Comparison of ENCODE assay signal across 1 cellular context in the genomic region with DNA sequence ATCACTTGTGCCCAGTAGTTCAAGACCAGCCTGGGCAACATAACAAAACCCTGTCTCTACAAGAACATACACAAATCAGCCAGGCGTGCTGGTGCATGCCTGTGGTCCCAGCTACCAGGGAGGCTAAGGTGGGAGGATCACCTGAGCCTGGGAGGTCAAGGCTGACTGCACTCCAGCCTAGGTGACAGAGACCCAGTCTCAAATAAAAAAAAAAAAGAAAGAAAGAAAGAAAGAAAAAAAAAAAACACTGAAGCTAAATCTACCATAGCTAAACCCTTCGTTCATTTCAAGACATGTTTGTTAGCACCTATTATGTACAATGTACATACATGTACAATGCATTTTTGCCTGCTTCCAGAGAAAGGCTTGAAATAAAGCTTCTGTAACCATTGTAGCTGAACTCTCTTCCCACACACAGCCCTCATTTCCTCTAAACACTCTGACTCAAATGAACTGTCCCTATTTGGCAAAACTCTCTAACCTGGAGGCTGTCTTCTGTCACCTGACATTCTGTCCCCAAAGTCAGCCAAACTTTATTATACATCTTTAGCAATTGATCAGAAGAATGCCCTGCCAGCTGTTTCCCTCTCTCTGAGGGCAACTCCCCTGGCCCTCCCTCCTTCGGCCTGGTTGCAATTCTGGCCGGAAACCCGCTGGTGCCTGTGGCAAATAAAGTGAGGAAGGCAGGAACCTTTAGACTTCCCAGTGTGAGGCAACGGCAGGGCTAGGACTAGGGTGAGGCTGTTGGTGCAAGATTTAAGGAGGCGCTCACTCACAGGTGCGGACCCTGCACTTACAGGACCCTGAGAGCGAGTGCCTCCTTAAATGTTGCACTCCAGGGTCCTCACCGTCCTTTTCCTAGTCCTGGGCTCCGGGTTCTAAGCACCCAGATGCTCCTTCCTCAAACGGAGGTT.
TF ChIP-seq lines count a peak whose summit lies in the region.

No MANE protein-coding gene starts in this region.

TF ChIP-seq in H1, 55 proteins besides CTCF, POLR2A, EP300 and RAD21:
- TF ChIP-seq POU5F1 (IDR thresholded peaks at IDR 0.05; ENCODE audit: low read depth, low read length) (no peak), CBX8 (IDR thresholded peaks at IDR 0.05; ENCODE audit: borderline replicate concordance, low read depth, low read length) (no peak), KDM4A (IDR thresholded peaks at IDR 0.05; ENCODE audit: low read depth, low read length, severe bottlenecking) (peak; percentile 30), PHF8 (conservative IDR thresholded peaks at IDR 0.05; ENCODE audit: low read depth, low read length) (no peak), YY1 (IDR thresholded peaks at IDR 0.05; ENCODE audit: low read depth, low read length) (no peak), CBX5 (IDR thresholded peaks at IDR 0.05; ENCODE audit: low read depth, low read length) (no peak), TCF12 (IDR thresholded peaks at IDR 0.05; ENCODE audit: low read depth, low read length) (no peak), EGR1 (IDR thresholded peaks at IDR 0.05; ENCODE audit: borderline replicate concordance, low read depth, low read length) (peak; percentile 56; the same call in 1 of the 2 replicates), JUN (IDR thresholded peaks at IDR 0.05; ENCODE audit: low read depth, low read length) (no peak), SP1 (IDR thresholded peaks at IDR 0.05; ENCODE audit: low read depth, low read length) (0 out of 2 replicates have a peak, but pooled peaks have one; percentile 21), POLR2AphosphoS5 (IDR thresholded peaks at IDR 0.05; ENCODE audit: low read depth, low read length) (no peak)
- TF ChIP-seq, protein P1, sequence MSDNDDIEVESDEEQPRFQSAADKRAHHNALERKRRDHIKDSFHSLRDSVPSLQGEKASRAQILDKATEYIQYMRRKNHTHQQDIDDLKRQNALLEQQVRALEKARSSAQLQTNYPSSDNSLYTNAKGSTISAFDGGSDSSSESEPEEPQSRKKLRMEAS (IDR thresholded peaks at IDR 0.05) = 0 out of 2 replicates have a peak, but pooled peaks have one; percentile 17
- TF ChIP-seq, protein P2, sequence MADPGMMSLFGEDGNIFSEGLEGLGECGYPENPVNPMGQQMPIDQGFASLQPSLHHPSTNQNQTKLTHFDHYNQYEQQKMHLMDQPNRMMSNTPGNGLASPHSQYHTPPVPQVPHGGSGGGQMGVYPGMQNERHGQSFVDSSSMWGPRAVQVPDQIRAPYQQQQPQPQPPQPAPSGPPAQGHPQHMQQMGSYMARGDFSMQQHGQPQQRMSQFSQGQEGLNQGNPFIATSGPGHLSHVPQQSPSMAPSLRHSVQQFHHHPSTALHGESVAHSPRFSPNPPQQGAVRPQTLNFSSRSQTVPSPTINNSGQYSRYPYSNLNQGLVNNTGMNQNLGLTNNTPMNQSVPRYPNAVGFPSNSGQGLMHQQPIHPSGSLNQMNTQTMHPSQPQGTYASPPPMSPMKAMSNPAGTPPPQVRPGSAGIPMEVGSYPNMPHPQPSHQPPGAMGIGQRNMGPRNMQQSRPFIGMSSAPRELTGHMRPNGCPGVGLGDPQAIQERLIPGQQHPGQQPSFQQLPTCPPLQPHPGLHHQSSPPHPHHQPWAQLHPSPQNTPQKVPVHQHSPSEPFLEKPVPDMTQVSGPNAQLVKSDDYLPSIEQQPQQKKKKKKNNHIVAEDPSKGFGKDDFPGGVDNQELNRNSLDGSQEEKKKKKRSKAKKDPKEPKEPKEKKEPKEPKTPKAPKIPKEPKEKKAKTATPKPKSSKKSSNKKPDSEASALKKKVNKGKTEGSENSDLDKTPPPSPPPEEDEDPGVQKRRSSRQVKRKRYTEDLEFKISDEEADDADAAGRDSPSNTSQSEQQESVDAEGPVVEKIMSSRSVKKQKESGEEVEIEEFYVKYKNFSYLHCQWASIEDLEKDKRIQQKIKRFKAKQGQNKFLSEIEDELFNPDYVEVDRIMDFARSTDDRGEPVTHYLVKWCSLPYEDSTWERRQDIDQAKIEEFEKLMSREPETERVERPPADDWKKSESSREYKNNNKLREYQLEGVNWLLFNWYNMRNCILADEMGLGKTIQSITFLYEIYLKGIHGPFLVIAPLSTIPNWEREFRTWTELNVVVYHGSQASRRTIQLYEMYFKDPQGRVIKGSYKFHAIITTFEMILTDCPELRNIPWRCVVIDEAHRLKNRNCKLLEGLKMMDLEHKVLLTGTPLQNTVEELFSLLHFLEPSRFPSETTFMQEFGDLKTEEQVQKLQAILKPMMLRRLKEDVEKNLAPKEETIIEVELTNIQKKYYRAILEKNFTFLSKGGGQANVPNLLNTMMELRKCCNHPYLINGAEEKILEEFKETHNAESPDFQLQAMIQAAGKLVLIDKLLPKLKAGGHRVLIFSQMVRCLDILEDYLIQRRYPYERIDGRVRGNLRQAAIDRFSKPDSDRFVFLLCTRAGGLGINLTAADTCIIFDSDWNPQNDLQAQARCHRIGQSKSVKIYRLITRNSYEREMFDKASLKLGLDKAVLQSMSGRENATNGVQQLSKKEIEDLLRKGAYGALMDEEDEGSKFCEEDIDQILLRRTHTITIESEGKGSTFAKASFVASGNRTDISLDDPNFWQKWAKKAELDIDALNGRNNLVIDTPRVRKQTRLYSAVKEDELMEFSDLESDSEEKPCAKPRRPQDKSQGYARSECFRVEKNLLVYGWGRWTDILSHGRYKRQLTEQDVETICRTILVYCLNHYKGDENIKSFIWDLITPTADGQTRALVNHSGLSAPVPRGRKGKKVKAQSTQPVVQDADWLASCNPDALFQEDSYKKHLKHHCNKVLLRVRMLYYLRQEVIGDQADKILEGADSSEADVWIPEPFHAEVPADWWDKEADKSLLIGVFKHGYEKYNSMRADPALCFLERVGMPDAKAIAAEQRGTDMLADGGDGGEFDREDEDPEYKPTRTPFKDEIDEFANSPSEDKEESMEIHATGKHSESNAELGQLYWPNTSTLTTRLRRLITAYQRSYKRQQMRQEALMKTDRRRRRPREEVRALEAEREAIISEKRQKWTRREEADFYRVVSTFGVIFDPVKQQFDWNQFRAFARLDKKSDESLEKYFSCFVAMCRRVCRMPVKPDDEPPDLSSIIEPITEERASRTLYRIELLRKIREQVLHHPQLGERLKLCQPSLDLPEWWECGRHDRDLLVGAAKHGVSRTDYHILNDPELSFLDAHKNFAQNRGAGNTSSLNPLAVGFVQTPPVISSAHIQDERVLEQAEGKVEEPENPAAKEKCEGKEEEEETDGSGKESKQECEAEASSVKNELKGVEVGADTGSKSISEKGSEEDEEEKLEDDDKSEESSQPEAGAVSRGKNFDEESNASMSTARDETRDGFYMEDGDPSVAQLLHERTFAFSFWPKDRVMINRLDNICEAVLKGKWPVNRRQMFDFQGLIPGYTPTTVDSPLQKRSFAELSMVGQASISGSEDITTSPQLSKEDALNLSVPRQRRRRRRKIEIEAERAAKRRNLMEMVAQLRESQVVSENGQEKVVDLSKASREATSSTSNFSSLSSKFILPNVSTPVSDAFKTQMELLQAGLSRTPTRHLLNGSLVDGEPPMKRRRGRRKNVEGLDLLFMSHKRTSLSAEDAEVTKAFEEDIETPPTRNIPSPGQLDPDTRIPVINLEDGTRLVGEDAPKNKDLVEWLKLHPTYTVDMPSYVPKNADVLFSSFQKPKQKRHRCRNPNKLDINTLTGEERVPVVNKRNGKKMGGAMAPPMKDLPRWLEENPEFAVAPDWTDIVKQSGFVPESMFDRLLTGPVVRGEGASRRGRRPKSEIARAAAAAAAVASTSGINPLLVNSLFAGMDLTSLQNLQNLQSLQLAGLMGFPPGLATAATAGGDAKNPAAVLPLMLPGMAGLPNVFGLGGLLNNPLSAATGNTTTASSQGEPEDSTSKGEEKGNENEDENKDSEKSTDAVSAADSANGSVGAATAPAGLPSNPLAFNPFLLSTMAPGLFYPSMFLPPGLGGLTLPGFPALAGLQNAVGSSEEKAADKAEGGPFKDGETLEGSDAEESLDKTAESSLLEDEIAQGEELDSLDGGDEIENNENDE (IDR thresholded peaks at IDR 0.05; ENCODE audit: insufficient replicate concordance, low read length) = no peak
